In the genomic region with DNA sequence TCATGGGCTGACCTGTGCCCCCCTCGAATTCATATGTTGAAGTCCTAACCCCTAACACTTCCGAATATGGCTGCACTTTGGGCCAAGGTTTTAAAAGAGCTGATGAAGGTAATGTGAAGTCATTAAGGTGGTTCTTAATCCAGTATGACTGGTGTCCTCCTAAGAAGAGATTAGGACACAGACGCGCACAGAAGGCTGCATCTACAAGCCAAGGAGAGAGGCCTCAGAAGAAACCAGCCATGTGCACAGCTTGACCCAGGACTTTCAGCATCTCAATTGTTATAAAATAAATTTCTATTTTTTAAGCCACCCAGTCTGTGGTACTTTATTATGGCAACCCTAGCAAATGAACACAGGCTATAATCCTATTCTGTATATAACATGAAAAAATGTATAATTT, we compare ENCODE assay signal across 22 cellular contexts.
"Had no signal": no experiment of that assay in that cellular context is flagged by ENCODE, and none has a peak within 500 bp of the region (broad histone marks: within the 10 kb centered on the region; RNA-seq: fewer than 3 reads in every experiment).

No MANE protein-coding gene starts in this region.

- H3K4me1 ChIP-seq: colonic mucosa, esophagus squamous epithelium, left lung, parathyroid adenoma, prostate gland, testis had no signal

- DNase-seq: colonic mucosa; effector memory CD4-positive, alpha-beta T cell; esophagus squamous epithelium; foreskin melanocyte; glutamatergic neuron; heart right ventricle; left cardiac atrium; left lung; mesenchymal stem cell; midbrain; naive thymus-derived CD4-positive, alpha-beta T cell; sigmoid colon; stimulated activated CD4-positive, alpha-beta T cell treated with anti-CD3 and anti-CD28 coated beads, Interleukin-2, amount 100 ng/mL, for 24 hours; stimulated activated CD4-positive, alpha-beta T cell treated with anti-CD3 and anti-CD28 coated beads, Interleukin-4, amount 100 ng/mL, for 24 hours; stimulated activated naive CD4-positive, alpha-beta T cell treated with Interleukin-2 at 50 U/mL for 16 hours; stomach; testis; tibial artery had no signal

- H3K9me3 ChIP-seq: colonic mucosa, prostate gland, testis had no signal

- H3K27me3 ChIP-seq: colonic mucosa, esophagus squamous epithelium, heart right ventricle, left lung, neural progenitor cell, sigmoid colon, stomach, testis, tibial artery had no signal

- ATAC-seq: left lung; naive thymus-derived CD4-positive, alpha-beta T cell; stimulated activated effector memory CD8-positive, alpha-beta T cell treated with anti-CD3 and anti-CD28 coated beads, Interleukin-12 subunit alpha, Interleukin-12 subunit beta, amount 100 ng/mL, for 72 hours had no signal

- H3K36me3 ChIP-seq: colonic mucosa, neural progenitor cell, prostate gland had no signal

- H3K4me3 ChIP-seq: colonic mucosa, esophagus squamous epithelium, heart right ventricle, left lung, neural progenitor cell, prostate gland, sigmoid colon, stomach, testis, tibial artery had no signal

- H3K27ac ChIP-seq: colonic mucosa, esophagus squamous epithelium, left lung, neural progenitor cell, parathyroid adenoma, prostate gland, stomach, testis had no signal
